Comparison of ENCODE assay signal across 30 cellular contexts in genomic region chr6:43869091-43869710, GRCh38.
DNase-seq lines count a peak whose midpoint lies in the region; ATAC-seq and TF ChIP-seq lines count a peak whose summit lies in the region.
"Had no signal": no experiment of that assay in that cellular context is flagged by ENCODE, and none has a peak within 500 bp of the region (broad histone marks: within the 10 kb centered on the region; RNA-seq: fewer than 3 reads in every experiment).

No MANE protein-coding gene starts in this region.

- H3K36me3 Mint-ChIP-seq in activated CD8-positive, alpha-beta T cell treated with anti-CD3 and anti-CD28 coated beads, Interleukin-2, amount 10 ng/mL, durations not matched to agents 7 days and 5 days (ENCODE audit: low read depth): no peaks in the 10 kb centered on the region
- H3K36me3 Mint-ChIP-seq: activated naive CD8-positive, alpha-beta T cell; memory B cell had no signal

- H3K27ac ChIP-seq in left ventricle myocardium inferior (replicated peaks) (no peak overlapping the region), body of pancreas (peak overlapping the region in 1 of 4 donors; percentile 28), upper lobe of right lung (no peak overlapping the region)
- H3K27ac ChIP-seq: A549, breast epithelium, gastrocnemius medialis, HL-60, KMS-11, neutrophil, PC-9 had no signal

- peak; percentile 40 for ATAC-seq in Right ventricle myocardium inferior
- ATAC-seq in body of pancreas: peak; percentile 35
- ATAC-seq in upper lobe of right lung: no peak
- no peak for ATAC-seq in activated CD8-positive, alpha-beta T cell treated with anti-CD3 and anti-CD28 coated beads, Interleukin-2, amount 10 ng/mL, durations not matched to agents 7 days and 5 days
- ATAC-seq: A549 had no signal

- H3K4me3 ChIP-seq in left ventricle myocardium inferior (no peak overlapping the region), body of pancreas (no peak overlapping the region), upper lobe of right lung (no peak overlapping the region)
- H3K4me3 ChIP-seq: A549, breast epithelium, gastrocnemius medialis, MG63, PC-9 had no signal

- no peaks in the 10 kb centered on the region for H3K4me1 Mint-ChIP-seq in activated CD8-positive, alpha-beta T cell treated with anti-CD3 and anti-CD28 coated beads, Interleukin-2, amount 10 ng/mL, durations not matched to agents 7 days and 5 days (ENCODE audit: low read depth)
- H3K4me1 Mint-ChIP-seq: activated CD4-positive, alpha-beta T cell treated with anti-CD3 and anti-CD28 coated beads, Interleukin-2, amount 10 ng/mL, durations not matched to agents 24 days and 14 days; memory B cell had no signal

- no peak overlapping the region for H3K27ac Mint-ChIP-seq in activated CD8-positive, alpha-beta T cell treated with anti-CD3 and anti-CD28 coated beads, Interleukin-2, amount 10 ng/mL, durations not matched to agents 7 days and 5 days
- H3K27ac Mint-ChIP-seq: activated CD4-positive, alpha-beta T cell treated with anti-CD3 and anti-CD28 coated beads, Interleukin-2, amount 10 ng/mL, durations not matched to agents 24 days and 14 days; activated naive CD8-positive, alpha-beta T cell; memory B cell had no signal

- WGBS in body of pancreas, 2 donors: 64 to 70% methylated on average over 7 to 12 of the region's 12 CpGs

- TF ChIP-seq POLR2A in body of pancreas (IDR thresholded peaks at IDR 0.05): no peak

- H3K4me3 Mint-ChIP-seq in activated CD8-positive, alpha-beta T cell treated with anti-CD3 and anti-CD28 coated beads, Interleukin-2, amount 10 ng/mL, durations not matched to agents 7 days and 5 days: no peak overlapping the region
- H3K4me3 Mint-ChIP-seq: activated CD4-positive, alpha-beta T cell treated with anti-CD3 and anti-CD28 coated beads, Interleukin-2, amount 10 ng/mL, durations not matched to agents 24 days and 14 days; activated naive CD8-positive, alpha-beta T cell; memory B cell had no signal

- peaks cover 14% of the 10 kb centered on the region for H3K27me3 Mint-ChIP-seq in activated CD8-positive, alpha-beta T cell treated with anti-CD3 and anti-CD28 coated beads, Interleukin-2, amount 10 ng/mL, durations not matched to agents 7 days and 5 days (ENCODE audit: low read depth)
- H3K27me3 Mint-ChIP-seq: activated naive CD8-positive, alpha-beta T cell had no signal

- H3K36me3 ChIP-seq in left ventricle myocardium inferior (no peaks in the 10 kb centered on the region), body of pancreas (replicated peaks in 1 of 2; ENCODE audit: insufficient read depth in 1 of 2, low read depth in 2 of 2) (no peaks in the 10 kb centered on the region), upper lobe of right lung (no peaks in the 10 kb centered on the region)
- H3K36me3 ChIP-seq: BE2C, breast epithelium, gastrocnemius medialis, MG63, neutrophil had no signal

- DNase-seq in Right ventricle myocardium inferior (ENCODE audit: missing footprints) (no peak), left ventricle myocardium inferior (no peak), body of pancreas (no peak), myocyte (ENCODE audit: low read depth) (peak; percentile 21), upper lobe of right lung (peak; percentile 64), A172 (ENCODE audit: low spot score) (no peak)
- DNase-seq in activated CD8-positive, alpha-beta T cell treated with anti-CD3 and anti-CD28 coated beads, Interleukin-2, amount 10 ng/mL, durations not matched to agents 7 days and 5 days: no peak
- DNase-seq in stimulated activated CD4-positive, alpha-beta T cell treated with anti-CD3 and anti-CD28 coated beads, Interleukin-2, amount 100 ng/mL, for 48 hours: no peak
- DNase-seq: activated CD4-positive, alpha-beta T cell treated with anti-CD3 and anti-CD28 coated beads, Interleukin-2, amount 10 ng/mL, durations not matched to agents 24 days and 14 days; activated effector memory CD4-positive, alpha-beta T cell treated with Interleukin-2 at 50 U/mL for 16 hours; activated T-cell treated with anti-CD3 and anti-CD28 coated beads, Interleukin-2, amount 50 U/mL, for 1 hour; BE2C; DMS53; HCEC 1CT; kidney glomerular epithelial cell; MG63; NCI-H1105 treated with DMSO at 0.1 percent for 48 hours; NCI-H187 treated with DMSO at 0.1 percent for 48 hours; NCI-H226; NCI-H526 treated with DMSO at 0.1 percent for 48 hours; PC-9; stimulated activated naive CD4-positive, alpha-beta T cell had no signal

- H3K4me1 ChIP-seq in left ventricle myocardium inferior (no peaks in the 10 kb centered on the region), body of pancreas (peaks cover 13% of the 10 kb centered on the region), upper lobe of right lung (peaks cover 6% of the 10 kb centered on the region)
- H3K4me1 ChIP-seq: A549, breast epithelium, gastrocnemius medialis had no signal

- CTCF ChIA-PET in activated CD8-positive, alpha-beta T cell treated with anti-CD3 and anti-CD28 coated beads, Interleukin-2, amount 10 ng/mL, durations not matched to agents 7 days and 5 days (lab: Charles Lee): no interaction called here

- no peak for TF ChIP-seq CTCF in left ventricle myocardium inferior (IDR thresholded peaks at IDR 0.05; ENCODE audit: borderline replicate concordance)
- no peak for TF ChIP-seq CTCF in body of pancreas (IDR thresholded peaks at IDR 0.05)
- TF ChIP-seq CTCF in upper lobe of right lung (IDR thresholded peaks at IDR 0.05): no peak

- POLR2A ChIA-PET in activated CD8-positive, alpha-beta T cell treated with anti-CD3 and anti-CD28 coated beads, Interleukin-2, amount 10 ng/mL, durations not matched to agents 7 days and 5 days (lab: Charles Lee): no interaction called here

- intact Hi-C loops in Right ventricle myocardium inferior (cut with DNase I) (no loop called here), left ventricle myocardium inferior (cut with micrococcal nuclease) (no loop called here), body of pancreas (cut with DNase I) (no loop called here), upper lobe of right lung (cut with DNase I) (no loop called here)

- no peaks in the 10 kb centered on the region for H3K9me3 Mint-ChIP-seq in activated CD8-positive, alpha-beta T cell treated with anti-CD3 and anti-CD28 coated beads, Interleukin-2, amount 10 ng/mL, durations not matched to agents 7 days and 5 days (ENCODE audit: insufficient read depth)
- H3K9me3 Mint-ChIP-seq: activated CD4-positive, alpha-beta T cell treated with anti-CD3 and anti-CD28 coated beads, Interleukin-2, amount 10 ng/mL, durations not matched to agents 24 days and 14 days had no signal

- H3K27me3 ChIP-seq in left ventricle myocardium inferior (ENCODE audit: low read depth): peaks cover 28% of the 10 kb centered on the region
- no peaks in the 10 kb centered on the region for H3K27me3 ChIP-seq in body of pancreas
- H3K27me3 ChIP-seq in upper lobe of right lung: peaks cover 5% of the 10 kb centered on the region
- H3K27me3 ChIP-seq: BE2C, breast epithelium, gastrocnemius medialis, MG63, neutrophil had no signal

- no peaks in the 10 kb centered on the region for H3K9me3 ChIP-seq in left ventricle myocardium inferior (replicated peaks)
- no peaks in the 10 kb centered on the region for H3K9me3 ChIP-seq in body of pancreas
- no peaks in the 10 kb centered on the region for H3K9me3 ChIP-seq in upper lobe of right lung
- H3K9me3 ChIP-seq: A549, BE2C, breast epithelium, gastrocnemius medialis, MG63, neutrophil had no signal

Comparison
In these comparisons a context has a peak if more than half of its experiments do, and no peak if none do; other contexts are left out.
1. ATAC-seq: peak in Right ventricle myocardium inferior (single experiment) and body of pancreas (single experiment); none in upper lobe of right lung (single experiment) and activated CD8-positive, alpha-beta T cell treated with anti-CD3 and anti-CD28 coated beads, Interleukin-2, amount 10 ng/mL, durations not matched to agents 7 days and 5 days (single experiment).
2. DNase-seq: peak in myocyte (single experiment) and upper lobe of right lung (single experiment); none in Right ventricle myocardium inferior (single experiment), left ventricle myocardium inferior (single experiment), body of pancreas (0 of 4), A172 (single experiment), activated CD8-positive, alpha-beta T cell treated with anti-CD3 and anti-CD28 coated beads, Interleukin-2, amount 10 ng/mL, durations not matched to agents 7 days and 5 days (single experiment) and stimulated activated CD4-positive, alpha-beta T cell treated with anti-CD3 and anti-CD28 coated beads, Interleukin-2, amount 100 ng/mL, for 48 hours (0 of 2).